ENCODE assay signal across 1 cellular context in the genomic region with DNA sequence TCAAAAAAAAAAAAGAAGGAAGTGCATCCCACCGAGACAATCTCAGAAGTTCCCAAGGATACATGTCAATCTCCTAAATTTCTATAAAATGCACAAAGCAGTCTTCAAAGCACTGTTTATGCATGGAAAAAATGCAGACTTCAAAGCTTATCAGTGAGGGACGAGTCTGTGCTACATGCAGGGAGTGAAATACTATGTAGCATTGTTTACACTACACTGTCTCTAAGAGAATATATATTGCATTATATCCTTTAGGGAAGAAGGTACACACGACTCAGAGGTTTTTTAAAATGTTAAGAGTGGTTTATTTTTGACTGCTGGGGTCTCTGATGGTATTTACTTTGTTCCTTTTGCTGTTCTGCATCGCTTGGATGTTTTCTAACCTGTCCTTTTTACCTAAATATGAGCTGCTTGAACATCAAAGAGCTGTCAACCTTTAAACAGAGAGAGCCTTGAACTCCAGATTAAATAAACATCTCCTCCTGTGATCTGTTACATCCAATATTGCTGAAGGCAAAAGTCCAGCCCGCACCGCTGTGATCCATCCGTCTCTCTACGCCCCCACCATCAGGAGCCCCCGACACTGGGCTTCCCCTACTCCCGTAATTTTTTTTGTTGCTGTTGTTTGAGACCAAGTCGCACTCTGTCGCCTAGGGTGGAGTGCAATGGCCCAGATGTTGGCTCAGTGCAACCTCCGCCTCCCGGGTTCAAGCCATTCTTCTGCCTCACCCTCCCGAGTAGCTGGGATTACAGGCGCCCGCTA.
TF ChIP-seq lines count a peak whose summit lies in the region.

No MANE protein-coding gene starts in this region.

TF ChIP-seq in H1, 55 proteins besides CTCF, POLR2A, EP300 and RAD21 (continued from another document):
- TF ChIP-seq, protein P1, sequence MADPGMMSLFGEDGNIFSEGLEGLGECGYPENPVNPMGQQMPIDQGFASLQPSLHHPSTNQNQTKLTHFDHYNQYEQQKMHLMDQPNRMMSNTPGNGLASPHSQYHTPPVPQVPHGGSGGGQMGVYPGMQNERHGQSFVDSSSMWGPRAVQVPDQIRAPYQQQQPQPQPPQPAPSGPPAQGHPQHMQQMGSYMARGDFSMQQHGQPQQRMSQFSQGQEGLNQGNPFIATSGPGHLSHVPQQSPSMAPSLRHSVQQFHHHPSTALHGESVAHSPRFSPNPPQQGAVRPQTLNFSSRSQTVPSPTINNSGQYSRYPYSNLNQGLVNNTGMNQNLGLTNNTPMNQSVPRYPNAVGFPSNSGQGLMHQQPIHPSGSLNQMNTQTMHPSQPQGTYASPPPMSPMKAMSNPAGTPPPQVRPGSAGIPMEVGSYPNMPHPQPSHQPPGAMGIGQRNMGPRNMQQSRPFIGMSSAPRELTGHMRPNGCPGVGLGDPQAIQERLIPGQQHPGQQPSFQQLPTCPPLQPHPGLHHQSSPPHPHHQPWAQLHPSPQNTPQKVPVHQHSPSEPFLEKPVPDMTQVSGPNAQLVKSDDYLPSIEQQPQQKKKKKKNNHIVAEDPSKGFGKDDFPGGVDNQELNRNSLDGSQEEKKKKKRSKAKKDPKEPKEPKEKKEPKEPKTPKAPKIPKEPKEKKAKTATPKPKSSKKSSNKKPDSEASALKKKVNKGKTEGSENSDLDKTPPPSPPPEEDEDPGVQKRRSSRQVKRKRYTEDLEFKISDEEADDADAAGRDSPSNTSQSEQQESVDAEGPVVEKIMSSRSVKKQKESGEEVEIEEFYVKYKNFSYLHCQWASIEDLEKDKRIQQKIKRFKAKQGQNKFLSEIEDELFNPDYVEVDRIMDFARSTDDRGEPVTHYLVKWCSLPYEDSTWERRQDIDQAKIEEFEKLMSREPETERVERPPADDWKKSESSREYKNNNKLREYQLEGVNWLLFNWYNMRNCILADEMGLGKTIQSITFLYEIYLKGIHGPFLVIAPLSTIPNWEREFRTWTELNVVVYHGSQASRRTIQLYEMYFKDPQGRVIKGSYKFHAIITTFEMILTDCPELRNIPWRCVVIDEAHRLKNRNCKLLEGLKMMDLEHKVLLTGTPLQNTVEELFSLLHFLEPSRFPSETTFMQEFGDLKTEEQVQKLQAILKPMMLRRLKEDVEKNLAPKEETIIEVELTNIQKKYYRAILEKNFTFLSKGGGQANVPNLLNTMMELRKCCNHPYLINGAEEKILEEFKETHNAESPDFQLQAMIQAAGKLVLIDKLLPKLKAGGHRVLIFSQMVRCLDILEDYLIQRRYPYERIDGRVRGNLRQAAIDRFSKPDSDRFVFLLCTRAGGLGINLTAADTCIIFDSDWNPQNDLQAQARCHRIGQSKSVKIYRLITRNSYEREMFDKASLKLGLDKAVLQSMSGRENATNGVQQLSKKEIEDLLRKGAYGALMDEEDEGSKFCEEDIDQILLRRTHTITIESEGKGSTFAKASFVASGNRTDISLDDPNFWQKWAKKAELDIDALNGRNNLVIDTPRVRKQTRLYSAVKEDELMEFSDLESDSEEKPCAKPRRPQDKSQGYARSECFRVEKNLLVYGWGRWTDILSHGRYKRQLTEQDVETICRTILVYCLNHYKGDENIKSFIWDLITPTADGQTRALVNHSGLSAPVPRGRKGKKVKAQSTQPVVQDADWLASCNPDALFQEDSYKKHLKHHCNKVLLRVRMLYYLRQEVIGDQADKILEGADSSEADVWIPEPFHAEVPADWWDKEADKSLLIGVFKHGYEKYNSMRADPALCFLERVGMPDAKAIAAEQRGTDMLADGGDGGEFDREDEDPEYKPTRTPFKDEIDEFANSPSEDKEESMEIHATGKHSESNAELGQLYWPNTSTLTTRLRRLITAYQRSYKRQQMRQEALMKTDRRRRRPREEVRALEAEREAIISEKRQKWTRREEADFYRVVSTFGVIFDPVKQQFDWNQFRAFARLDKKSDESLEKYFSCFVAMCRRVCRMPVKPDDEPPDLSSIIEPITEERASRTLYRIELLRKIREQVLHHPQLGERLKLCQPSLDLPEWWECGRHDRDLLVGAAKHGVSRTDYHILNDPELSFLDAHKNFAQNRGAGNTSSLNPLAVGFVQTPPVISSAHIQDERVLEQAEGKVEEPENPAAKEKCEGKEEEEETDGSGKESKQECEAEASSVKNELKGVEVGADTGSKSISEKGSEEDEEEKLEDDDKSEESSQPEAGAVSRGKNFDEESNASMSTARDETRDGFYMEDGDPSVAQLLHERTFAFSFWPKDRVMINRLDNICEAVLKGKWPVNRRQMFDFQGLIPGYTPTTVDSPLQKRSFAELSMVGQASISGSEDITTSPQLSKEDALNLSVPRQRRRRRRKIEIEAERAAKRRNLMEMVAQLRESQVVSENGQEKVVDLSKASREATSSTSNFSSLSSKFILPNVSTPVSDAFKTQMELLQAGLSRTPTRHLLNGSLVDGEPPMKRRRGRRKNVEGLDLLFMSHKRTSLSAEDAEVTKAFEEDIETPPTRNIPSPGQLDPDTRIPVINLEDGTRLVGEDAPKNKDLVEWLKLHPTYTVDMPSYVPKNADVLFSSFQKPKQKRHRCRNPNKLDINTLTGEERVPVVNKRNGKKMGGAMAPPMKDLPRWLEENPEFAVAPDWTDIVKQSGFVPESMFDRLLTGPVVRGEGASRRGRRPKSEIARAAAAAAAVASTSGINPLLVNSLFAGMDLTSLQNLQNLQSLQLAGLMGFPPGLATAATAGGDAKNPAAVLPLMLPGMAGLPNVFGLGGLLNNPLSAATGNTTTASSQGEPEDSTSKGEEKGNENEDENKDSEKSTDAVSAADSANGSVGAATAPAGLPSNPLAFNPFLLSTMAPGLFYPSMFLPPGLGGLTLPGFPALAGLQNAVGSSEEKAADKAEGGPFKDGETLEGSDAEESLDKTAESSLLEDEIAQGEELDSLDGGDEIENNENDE (IDR thresholded peaks at IDR 0.05; ENCODE audit: insufficient replicate concordance, low read length): no peak
- TF ChIP-seq BRCA1 (IDR thresholded peaks at IDR 0.05; ENCODE audit: low read depth, low read length) (no peak), POLR2AphosphoS5 (IDR thresholded peaks at IDR 0.05; ENCODE audit: low read depth, low read length) (no peak), SRF (IDR thresholded peaks at IDR 0.05; ENCODE audit: low read depth, low read length) (no peak), KDM4A (IDR thresholded peaks at IDR 0.05; ENCODE audit: low read depth, low read length, severe bottlenecking) (no peak), EZH2 (IDR thresholded peaks at IDR 0.05; ENCODE audit: low read depth, low read length, severe bottlenecking) (no peak), HDAC2 (IDR thresholded peaks at IDR 0.05; ENCODE audit: borderline replicate concordance in 1 of 2, low read depth in 2 of 2, low read length in 2 of 2) (no peak), SUZ12 (IDR thresholded peaks at IDR 0.05; ENCODE audit: low read length) (no peak)
- TF ChIP-seq, protein P2, sequence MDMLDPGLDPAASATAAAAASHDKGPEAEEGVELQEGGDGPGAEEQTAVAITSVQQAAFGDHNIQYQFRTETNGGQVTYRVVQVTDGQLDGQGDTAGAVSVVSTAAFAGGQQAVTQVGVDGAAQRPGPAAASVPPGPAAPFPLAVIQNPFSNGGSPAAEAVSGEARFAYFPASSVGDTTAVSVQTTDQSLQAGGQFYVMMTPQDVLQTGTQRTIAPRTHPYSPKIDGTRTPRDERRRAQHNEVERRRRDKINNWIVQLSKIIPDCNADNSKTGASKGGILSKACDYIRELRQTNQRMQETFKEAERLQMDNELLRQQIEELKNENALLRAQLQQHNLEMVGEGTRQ (IDR thresholded peaks at IDR 0.05; ENCODE audit: low read length): no peak
